In the genomic region with DNA sequence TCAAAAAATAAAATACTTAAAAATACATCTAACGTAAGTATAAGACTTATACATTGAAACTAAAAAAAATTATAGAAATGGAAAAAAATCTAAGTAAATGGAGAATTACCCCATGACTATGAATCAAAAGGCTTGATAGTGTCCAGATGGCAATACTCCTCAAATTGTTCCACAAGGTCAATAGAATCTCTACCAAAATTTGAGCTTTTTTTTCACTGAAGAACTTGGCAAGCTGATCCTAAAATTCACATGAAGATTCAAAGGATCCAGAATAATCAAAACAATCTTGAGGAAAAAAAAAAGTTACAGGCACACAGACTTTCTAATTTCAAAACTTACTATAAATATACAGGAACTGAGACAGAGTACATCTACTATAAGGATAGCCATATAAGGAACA, we compare ENCODE assay signal across 24 cellular contexts.
DNase-seq lines count a peak whose midpoint lies in the region; ATAC-seq, FAIRE-seq and TF ChIP-seq lines count a peak whose summit lies in the region.
"Had no signal": no experiment of that assay in that cellular context is flagged by ENCODE, and none has a peak within 500 bp of the region (broad histone marks: within the 10 kb centered on the region; RNA-seq: fewer than 3 reads in every experiment).

No MANE protein-coding gene starts in this region.

- H3K79me2 ChIP-seq in ACC112 (ENCODE audit: control insufficient read depth, insufficient read depth, low read length, unreplicated experiment): no peaks in the 10 kb centered on the region

- no peaks in the 10 kb centered on the region for H3K27me3 Mint-ChIP-seq in activated CD8-positive, alpha-beta T cell treated with anti-CD3 and anti-CD28 coated beads for 36 hours
- H3K27me3 Mint-ChIP-seq: CD8-positive, alpha-beta memory T cell; IgD-negative memory B cell had no signal

- H3K4me3 ChIP-seq in ACC112 (ENCODE audit: low read depth, low read length) (no peak overlapping the region), cardiac fibroblast (replicated peaks in 1 of 2; ENCODE audit: low read depth in 2 of 2, low read length in 2 of 2) (no peak overlapping the region), fibroblast of pulmonary artery (replicated peaks; ENCODE audit: low read depth, low read length) (no peak overlapping the region), kidney (ENCODE audit: low read length in 2 of 2) (no peak overlapping the region)
- H3K4me3 ChIP-seq: SJCRH30 had no signal

- peaks cover 6% of the 10 kb centered on the region for H3K9me3 Mint-ChIP-seq in activated CD8-positive, alpha-beta T cell treated with anti-CD3 and anti-CD28 coated beads for 36 hours

- no peak overlapping the region for H3K27ac Mint-ChIP-seq in activated CD8-positive, alpha-beta T cell treated with anti-CD3 and anti-CD28 coated beads for 36 hours
- H3K27ac Mint-ChIP-seq: CD8-positive, alpha-beta memory T cell; IgD-negative memory B cell had no signal

- no peaks in the 10 kb centered on the region for H3K27me3 ChIP-seq in ACC112 (ENCODE audit: insufficient read depth, low read length)
- H3K27me3 ChIP-seq: SJCRH30 had no signal

- H3K36me3 Mint-ChIP-seq in activated CD8-positive, alpha-beta T cell treated with anti-CD3 and anti-CD28 coated beads for 36 hours (ENCODE audit: low read depth): no peaks in the 10 kb centered on the region
- H3K36me3 Mint-ChIP-seq: IgD-negative memory B cell had no signal

- CTCF ChIA-PET in activated CD8-positive, alpha-beta T cell treated with anti-CD3 and anti-CD28 coated beads for 36 hours (lab: Charles Lee): no interaction called here

- H3K4me1 ChIP-seq in ACC112 (ENCODE audit: control insufficient read depth, insufficient read depth, low read length, unreplicated experiment) (peaks cover 14% of the 10 kb centered on the region), kidney (ENCODE audit: control insufficient read depth in 1 of 2, insufficient read depth in 1 of 2, low read depth in 1 of 2, low read length in 2 of 2) (no peaks in the 10 kb centered on the region)
- H3K4me1 ChIP-seq: SJCRH30 had no signal

- H3K9ac ChIP-seq in kidney (ENCODE audit: low read length in 2 of 2): no peak overlapping the region

- no peaks in the 10 kb centered on the region for H3K4me1 Mint-ChIP-seq in activated CD8-positive, alpha-beta T cell treated with anti-CD3 and anti-CD28 coated beads for 36 hours (ENCODE audit: low read depth)
- H3K4me1 Mint-ChIP-seq: CD8-positive, alpha-beta memory T cell; IgD-negative memory B cell had no signal

- H3K27ac ChIP-seq in ACC112 (ENCODE audit: low read depth, low read length): peak overlapping the region; percentile 36
- no peak overlapping the region for H3K27ac ChIP-seq in kidney (ENCODE audit: low read depth in 2 of 2, low read length in 2 of 2)
- H3K27ac ChIP-seq: 22Rv1, C4-2B, SJCRH30 had no signal

- intact Hi-C loops in kidney (cut with DNase I) (no loop called here), Right ventricle myocardium inferior (cut with DNase I) (no loop called here)
- intact Hi-C loops in activated CD8-positive, alpha-beta T cell treated with anti-CD3 and anti-CD28 coated beads for 36 hours (cut with micrococcal nuclease): no loop called here

- ATAC-seq in Right ventricle myocardium inferior: no peak
- no peak for ATAC-seq in activated CD8-positive, alpha-beta T cell treated with anti-CD3 and anti-CD28 coated beads for 36 hours
- ATAC-seq: Panc1 had no signal

- no peaks in the 10 kb centered on the region for H3K9me3 ChIP-seq in kidney (ENCODE audit: control insufficient read depth in 1 of 2, low read length in 2 of 2)

- FAIRE-seq in kidney (lab: Jason Lieb, UNC): peak; percentile 29

- DNase-seq in cardiac fibroblast (ENCODE audit: low read depth in 2 of 2) (peak; percentile 54 to 71), fibroblast of pulmonary artery (ENCODE audit: low read depth) (peak; percentile 62), kidney (no peak), Right ventricle myocardium inferior (ENCODE audit: missing footprints) (no peak), GM10266 (ENCODE audit: extremely low spot score) (no peak), COLO668 (lab: John Stamatoyannopoulos, UW; ENCODE audit: unreplicated experiment) (no peak)
- DNase-seq in activated CD8-positive, alpha-beta T cell treated with anti-CD3 and anti-CD28 coated beads for 36 hours: no peak
- DNase-seq: AML-193; CD8-positive, alpha-beta memory T cell; GDM1; GOT3; HCEC 1CT; NCI-H1105 treated with DMSO at 0.1 percent for 48 hours; NCI-H2029 treated with DMSO at 0.1 percent for 48 hours; NCI-H2171; NCI-H345; NCI-H524; NCI-H82; SJCRH30 had no signal

- H3K4me3 Mint-ChIP-seq in activated CD8-positive, alpha-beta T cell treated with anti-CD3 and anti-CD28 coated beads for 36 hours: no peak overlapping the region
- H3K4me3 Mint-ChIP-seq: CD8-positive, alpha-beta memory T cell; IgD-negative memory B cell had no signal

- POLR2A ChIA-PET in activated CD8-positive, alpha-beta T cell treated with anti-CD3 and anti-CD28 coated beads for 36 hours (lab: Charles Lee): no interaction called here

- no peak overlapping the region for H2AFZ ChIP-seq in ACC112 (ENCODE audit: low read length, unreplicated experiment)

- no peak for TF ChIP-seq CTCF in cardiac fibroblast (IDR thresholded peaks at IDR 0.05; ENCODE audit: low read depth, low read length)
- TF ChIP-seq CTCF in fibroblast of pulmonary artery (IDR thresholded peaks at IDR 0.05; ENCODE audit: low read length, missing control alignments): no peak
- TF ChIP-seq CTCF in kidney (IDR thresholded peaks at IDR 0.05; ENCODE audit: borderline replicate concordance, extremely low read depth, insufficient read depth): no peak
- no peak for TF ChIP-seq CTCF in activated CD8-positive, alpha-beta T cell treated with anti-CD3 and anti-CD28 coated beads for 36 hours (IDR thresholded peaks at IDR 0.05)
- TF ChIP-seq CTCF in GM10266 (IDR thresholded peaks at IDR 0.05; ENCODE audit: control insufficient read depth, insufficient read depth, low read depth, missing control alignments): no peak

- H3K36me3 ChIP-seq in ACC112 (ENCODE audit: insufficient read depth, low read length) (no peaks in the 10 kb centered on the region), kidney (ENCODE audit: control insufficient read depth in 1 of 2, insufficient read depth in 2 of 2, low read length in 2 of 2) (no peaks in the 10 kb centered on the region)
- H3K36me3 ChIP-seq: SJCRH30 had no signal

Comparison
In these comparisons a context has a peak if more than half of its experiments do, and no peak if none do; other contexts are left out.
1. DNase-seq: peak in cardiac fibroblast (2 of 2) and fibroblast of pulmonary artery (single experiment); none in kidney (single experiment), Right ventricle myocardium inferior (single experiment), activated CD8-positive, alpha-beta T cell treated with anti-CD3 and anti-CD28 coated beads for 36 hours (single experiment), GM10266 (single experiment) and COLO668 (single experiment).